In genomic region chr20:62936996-62937352, GRCh38 we compare ENCODE assay signal across 8 cellular contexts.
DNase-seq lines count a peak whose midpoint lies in the region; TF ChIP-seq lines count a peak whose summit lies in the region.

No MANE protein-coding gene starts in this region.

- peak overlapping the region; percentile 85 for H3K4me2 ChIP-seq in MM.1S (ENCODE audit: low read depth, low read length)

- peak overlapping the region; percentile 100 for H3K4me3 ChIP-seq in MM.1S (ENCODE audit: low read length)
- peak overlapping the region; percentile 84 to 91 for H3K4me3 ChIP-seq in mucosa of rectum (ENCODE audit: low read length in 2 of 2)

- peak overlapping the region; percentile 97 for H2AFZ ChIP-seq in MM.1S (ENCODE audit: low read length)

- peak overlapping the region; percentile 98 for H3K9ac ChIP-seq in MM.1S (ENCODE audit: low read length)
- H3K9ac ChIP-seq in mucosa of rectum (ENCODE audit: low read depth in 1 of 2, low read length in 2 of 2), result peak overlapping the region; percentile 92 to 96

- H3K27ac ChIP-seq in MM.1S (ENCODE audit: low read length), result peak overlapping the region; percentile 76; the same call in 1 of the 2 replicates
- H3K27ac ChIP-seq in cingulate gyrus (ENCODE audit: low read depth, low read length), result peak overlapping the region; percentile 89
- peak overlapping the region; percentile 89 to 92 for H3K27ac ChIP-seq in mucosa of rectum (ENCODE audit: low read depth in 2 of 2, low read length in 2 of 2)

- no peaks in the 10 kb centered on the region for H3K9me3 ChIP-seq in MM.1S (replicated peaks; ENCODE audit: insufficient read depth, low read length)
- H3K9me3 ChIP-seq in mucosa of rectum (ENCODE audit: control insufficient read depth in 2 of 2, low read length in 2 of 2), result no peaks in the 10 kb centered on the region

- no peak for TF ChIP-seq CTCF in MM.1S (IDR thresholded peaks at IDR 0.05; ENCODE audit: low read length)

- peaks cover 8% of the 10 kb centered on the region for H3F3A ChIP-seq in MM.1S (ENCODE audit: insufficient read depth, low read length)

- H3K4me1 ChIP-seq in MM.1S (ENCODE audit: low read length) (peaks cover 18% of the 10 kb centered on the region), mucosa of rectum (ENCODE audit: control insufficient read depth in 2 of 2, insufficient read depth in 2 of 2, low read length in 2 of 2) (peaks cover 14 to 20% of the 10 kb centered on the region in 2 donors)

- DNase-seq in EH (ENCODE audit: low read depth), result peak; percentile 70
- peak; percentile 41 for DNase-seq in MM.1S
- DNase-seq in GDM1 (lab: John Stamatoyannopoulos, UW), result no peak
- DNase-seq in DMS153 treated with DMSO at 0.1 percent for 48 hours (lab: John Stamatoyannopoulos, UW; ENCODE audit: unreplicated experiment), result no peak
- no peak for DNase-seq in islet precursor cell
- DNase-seq in NK-92 treated with Interleukin-12 subunit alpha and Interleukin-12 subunit beta, amount 100 ng/mL, for 24 hours (lab: John Stamatoyannopoulos, UW), result no peak

- peaks cover 94% of the 10 kb centered on the region for H3K79me2 ChIP-seq in MM.1S (ENCODE audit: low read length)

- H3K27me3 ChIP-seq in MM.1S (replicated peaks; ENCODE audit: insufficient read depth, low read length), result no peaks in the 10 kb centered on the region
- no peaks in the 10 kb centered on the region for H3K27me3 ChIP-seq in mucosa of rectum (ENCODE audit: control insufficient read depth in 2 of 2, insufficient read depth in 2 of 2, low read length in 2 of 2)

- H4K20me1 ChIP-seq in MM.1S (ENCODE audit: insufficient read depth, low read length), result 0 out of 2 replicates have a peak, but pooled peaks cover 11% of the 10 kb centered on the region

- H3K36me3 ChIP-seq in MM.1S (replicated peaks; ENCODE audit: insufficient read depth, low read length) (no peaks in the 10 kb centered on the region; the same call in 1 of the 2 replicates), mucosa of rectum (ENCODE audit: control insufficient read depth in 2 of 2, insufficient read depth in 2 of 2, low read length in 2 of 2) (peaks cover 8 to 11% of the 10 kb centered on the region in 2 donors)

- H3K9me2 ChIP-seq in MM.1S (replicated peaks; ENCODE audit: insufficient read depth, low read length), result no peaks in the 10 kb centered on the region

Comparison
In these comparisons a context has a peak if more than half of its experiments do, and no peak if none do; other contexts are left out.
1. DNase-seq: peak in EH (single experiment) and MM.1S (single experiment); none in GDM1 (single experiment), DMS153 treated with DMSO at 0.1 percent for 48 hours (single experiment), islet precursor cell (single experiment) and NK-92 treated with Interleukin-12 subunit alpha and Interleukin-12 subunit beta, amount 100 ng/mL, for 24 hours (single experiment).
2. Peak in every context shown above with its lines, with median percentiles within 50 percentile points of each other: H3K27ac ChIP-seq.